ENCODE assay signal across 15 cellular contexts in the genomic region with DNA sequence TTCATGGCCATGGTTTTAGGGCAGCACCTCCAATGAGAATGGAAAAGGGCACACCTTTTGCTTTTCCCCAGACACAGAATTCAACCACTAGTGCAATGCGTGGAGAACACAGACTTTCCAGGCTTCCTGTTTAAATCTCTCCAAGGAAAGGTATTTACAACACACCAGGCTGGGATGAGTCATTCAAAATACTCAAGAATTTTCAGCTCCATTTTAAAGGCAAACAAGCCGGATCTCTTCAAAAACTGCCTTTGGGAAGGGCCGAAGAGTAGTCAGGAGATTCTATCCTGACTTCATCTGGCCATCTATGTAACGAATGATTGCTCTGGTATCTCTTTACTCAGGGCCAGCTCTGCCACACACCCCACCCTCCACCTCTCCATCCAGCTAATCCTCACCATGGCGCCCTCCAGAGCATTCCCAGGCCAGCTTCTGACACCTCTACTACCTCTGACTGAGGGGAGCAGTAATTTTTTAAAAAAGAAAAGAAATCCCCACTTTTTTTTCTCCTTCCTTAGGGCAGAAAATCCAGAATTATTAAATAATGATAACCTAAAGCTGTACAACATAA.
A peak's percentile ranks its signal among the peaks of the same experiment; 100 is the strongest.
DNase-seq lines count a peak whose midpoint lies in the region; ATAC-seq, FAIRE-seq and TF ChIP-seq lines count a peak whose summit lies in the region.
"Had no signal": no experiment of that assay in that cellular context is flagged by ENCODE, and none has a peak within 500 bp of the region (broad histone marks: within the 10 kb centered on the region; RNA-seq: fewer than 3 reads in every experiment).

No MANE protein-coding gene starts in this region.

- H3K27ac ChIP-seq in A673 (ENCODE audit: low read depth, low read length, poor library complexity, severe bottlenecking), result peak overlapping the region; percentile 58
- H3K27ac ChIP-seq in right cardiac atrium (ENCODE audit: low read length), result no peak overlapping the region

- H3K4me3 ChIP-seq in A673 (ENCODE audit: low read depth, low read length, poor library complexity, severe bottlenecking) (no peak overlapping the region), bronchial epithelial cell (ENCODE audit: low read depth, low read length) (no peak overlapping the region), right cardiac atrium (ENCODE audit: low read length) (no peak overlapping the region)
- H3K4me3 ChIP-seq: MG63 had no signal

- peak; percentile 47 for FAIRE-seq in bronchial epithelial cell (lab: Jason Lieb, UNC)
- FAIRE-seq: endothelial cell of umbilical vein had no signal

- POLR2A ChIA-PET in A673 (lab: Charles Lee; ENCODE audit: low non-redundant PET), result no interaction called here

- TF ChIP-seq CTCF in A673 (conservative IDR thresholded peaks at IDR 0.05; ENCODE audit: low read depth, low read length) (no peak), bronchial epithelial cell (IDR thresholded peaks at IDR 0.05; ENCODE audit: insufficient read depth, low read length, severe bottlenecking) (no peak)

- H3K4me1 ChIP-seq in A673 (ENCODE audit: insufficient read depth, low read length, poor library complexity, severe bottlenecking) (peaks cover 22% of the 10 kb centered on the region), right cardiac atrium (ENCODE audit: control insufficient read depth, insufficient read depth, low read length) (no peaks in the 10 kb centered on the region)

- H3K9me3 ChIP-seq in A673 (ENCODE audit: low read depth, low read length, poor library complexity, severe bottlenecking), result peaks cover 14% of the 10 kb centered on the region
- no peaks in the 10 kb centered on the region for H3K9me3 ChIP-seq in right cardiac atrium (ENCODE audit: control insufficient read depth, low read length)

- CTCF ChIA-PET in A673 (lab: Charles Lee), result no interaction called here

- H3K36me3 ChIP-seq in A673 (ENCODE audit: insufficient read depth, low read length, poor library complexity, severe bottlenecking) (no peaks in the 10 kb centered on the region), bronchial epithelial cell (ENCODE audit: control insufficient read depth, insufficient read depth, low read length) (no peaks in the 10 kb centered on the region)
- H3K36me3 ChIP-seq: MG63 had no signal

- intact Hi-C loops in A673 (cut with micrococcal nuclease; ENCODE audit: unreplicated experiment) (no loop called here), right cardiac atrium (cut with DNase I) (no loop called here)

- ATAC-seq in right cardiac atrium, result no peak
- ATAC-seq in GM18867 (IDR thresholded peaks at IDR 0.05; ENCODE audit: unreplicated experiment), result no peak
- ATAC-seq: T-helper 17 cell had no signal

- no TSS peak for BruUV-seq in A673 (replicated peaks; lab: Mats Ljungman, UMichigan)

- H3K27me3 ChIP-seq in A673 (replicated peaks; ENCODE audit: insufficient read depth, low read depth, low read length, poor library complexity) (no peaks in the 10 kb centered on the region), bronchial epithelial cell (ENCODE audit: control insufficient read depth, insufficient read depth, low read length) (no peaks in the 10 kb centered on the region), right cardiac atrium (ENCODE audit: control insufficient read depth, insufficient read depth) (no peaks in the 10 kb centered on the region)
- H3K27me3 ChIP-seq: MG63 had no signal

- WGBS in right cardiac atrium, result 82% methylated on average over 5 of the region's 5 CpGs

- DNase-seq in A673 (ENCODE audit: low spot score), result no peak
- peak; percentile 65 for DNase-seq in HT1080 (ENCODE audit: low read depth)
- peak; percentile 83 for DNase-seq in bronchial epithelial cell (ENCODE audit: low read depth)
- peak; percentile 55 for DNase-seq in kidney tubule cell (ENCODE audit: low spot score)
- DNase-seq in SIG-M5 (lab: John Stamatoyannopoulos, UW), result no peak
- no peak for DNase-seq in right cardiac atrium
- no peak for DNase-seq in NCI-H748 treated with DMSO at 0.1 percent for 48 hours (lab: John Stamatoyannopoulos, UW)
- DNase-seq: activated CD4-positive, alpha-beta T cell treated with anti-CD3 and anti-CD28 coated beads, Interleukin-2, amount 10 ng/mL, durations not matched to agents 7 days and 5 days; hypothalamus; MG63; nucleus accumbens; OCI-M1; T-helper 17 cell had no signal

Comparison
In these comparisons a context has a peak if more than half of its experiments do, and no peak if none do; other contexts are left out.
1. DNase-seq: peak in HT1080 (single experiment), bronchial epithelial cell (single experiment) and kidney tubule cell (single experiment); none in A673 (single experiment), SIG-M5 (single experiment), right cardiac atrium (0 of 3) and NCI-H748 treated with DMSO at 0.1 percent for 48 hours (single experiment).